ENCODE assay signal across 9 cellular contexts in genomic region chr11:122115520-122116343, GRCh38. TPM values are rescaled to one million over a fixed set of nuclear protein-coding genes. Genes with fewer than 3 reads are reported as not detected.
DNase-seq lines count a peak whose midpoint lies in the region; ATAC-seq and TF ChIP-seq lines count a peak whose summit lies in the region.
"Had no signal": no experiment of that assay in that cellular context is flagged by ENCODE, and none has a peak within 500 bp of the region (broad histone marks: within the 10 kb centered on the region; RNA-seq: fewer than 3 reads in every experiment).

TSS of gene BLID (minus strand) at chr11:122116215. CDS start at chr11:122115922, 293 bp downstream.

- peak; percentile 60 for TF ChIP-seq CTCF in astrocyte of the cerebellum (IDR thresholded peaks at IDR 0.05; ENCODE audit: low read depth, low read length, missing control alignments)
- peak in 1 of 3 experiments; percentile 21 for TF ChIP-seq CTCF in vagina (IDR thresholded peaks at IDR 0.05)

- H3K27ac ChIP-seq in vagina: peak within 1 kb of the TSS; percentile 58
- no peak within 1 kb of the TSS for H3K27ac ChIP-seq in effector memory CD4-positive, alpha-beta T cell (ENCODE audit: insufficient read depth, low read length, poor library complexity, severe bottlenecking)

- H3K4me1 Mint-ChIP-seq in activated naive CD4-positive, alpha-beta T cell treated with anti-CD3 and anti-CD28 coated beads for 36 hours (ENCODE audit: low read depth): no peaks in the 10 kb centered on the region
- H3K4me1 Mint-ChIP-seq in activated naive CD4-positive, alpha-beta T cell treated with anti-CD3 and anti-CD28 coated beads, Interleukin-2, amount 10 ng/mL, durations not matched to agents 7 days and 5 days: no peaks in the 10 kb centered on the region
- H3K4me1 Mint-ChIP-seq: stimulated activated naive CD8-positive, alpha-beta T cell treated with anti-CD3 and anti-CD28 coated beads, Interleukin-15, amount 100 ng/mL, for 72 hours had no signal

- H3K27ac Mint-ChIP-seq in activated naive CD4-positive, alpha-beta T cell treated with anti-CD3 and anti-CD28 coated beads for 36 hours: no peak within 1 kb of the TSS
- H3K27ac Mint-ChIP-seq in activated naive CD4-positive, alpha-beta T cell treated with anti-CD3 and anti-CD28 coated beads, Interleukin-2, amount 10 ng/mL, durations not matched to agents 7 days and 5 days: no peak within 1 kb of the TSS
- H3K27ac Mint-ChIP-seq: stimulated activated naive CD8-positive, alpha-beta T cell treated with anti-CD3 and anti-CD28 coated beads, Interleukin-15, amount 100 ng/mL, for 72 hours had no signal

- peak; percentile 11 for ATAC-seq in left lobe of liver
- ATAC-seq in GM21576 (IDR thresholded peaks at IDR 0.05; ENCODE audit: unreplicated experiment): no peak
- ATAC-seq: stimulated activated naive CD8-positive, alpha-beta T cell treated with anti-CD3 and anti-CD28 coated beads, Interleukin-15, amount 100 ng/mL, for 72 hours had no signal

- in situ Hi-C loops in astrocyte of the cerebellum (cut with HindIII; ENCODE audit: low sequenced_read_pairs): no loop called here

- H3K4me1 ChIP-seq in vagina: peaks cover 16% of the 10 kb centered on the region
- no peaks in the 10 kb centered on the region for H3K4me1 ChIP-seq in effector memory CD4-positive, alpha-beta T cell (ENCODE audit: control insufficient read depth, insufficient read depth, low read length, poor library complexity, severe bottlenecking)

- no peak for TF ChIP-seq POLR2A in vagina (IDR thresholded peaks at IDR 0.05)

- no peaks in the 10 kb centered on the region for H3K9me3 Mint-ChIP-seq in activated naive CD4-positive, alpha-beta T cell treated with anti-CD3 and anti-CD28 coated beads for 36 hours
- H3K9me3 Mint-ChIP-seq in activated naive CD4-positive, alpha-beta T cell treated with anti-CD3 and anti-CD28 coated beads, Interleukin-2, amount 10 ng/mL, durations not matched to agents 7 days and 5 days: no peaks in the 10 kb centered on the region
- H3K9me3 Mint-ChIP-seq: stimulated activated naive CD8-positive, alpha-beta T cell treated with anti-CD3 and anti-CD28 coated beads, Interleukin-15, amount 100 ng/mL, for 72 hours had no signal

- H3K4me3 ChIP-seq in astrocyte of the cerebellum (ENCODE audit: low read depth, low read length) (no peak within 1 kb of the TSS), vagina (no peak within 1 kb of the TSS)
- no peak within 1 kb of the TSS for H3K4me3 ChIP-seq in effector memory CD4-positive, alpha-beta T cell (ENCODE audit: insufficient read depth, low read depth, low read length, poor library complexity, severe bottlenecking)

- H3K9me3 ChIP-seq in vagina: no peaks in the 10 kb centered on the region
- no peaks in the 10 kb centered on the region for H3K9me3 ChIP-seq in effector memory CD4-positive, alpha-beta T cell (ENCODE audit: control insufficient read depth, low read length)

- no peaks in the 10 kb centered on the region for H3K36me3 ChIP-seq in vagina
- no peaks in the 10 kb centered on the region for H3K36me3 ChIP-seq in effector memory CD4-positive, alpha-beta T cell (ENCODE audit: control insufficient read depth, insufficient read depth, low read length)

- no peaks in the 10 kb centered on the region for H3K36me3 Mint-ChIP-seq in activated naive CD4-positive, alpha-beta T cell treated with anti-CD3 and anti-CD28 coated beads for 36 hours (ENCODE audit: low read depth)
- H3K36me3 Mint-ChIP-seq in activated naive CD4-positive, alpha-beta T cell treated with anti-CD3 and anti-CD28 coated beads, Interleukin-2, amount 10 ng/mL, durations not matched to agents 7 days and 5 days: no peaks in the 10 kb centered on the region

- no peak within 1 kb of the TSS for H3K4me3 Mint-ChIP-seq in activated naive CD4-positive, alpha-beta T cell treated with anti-CD3 and anti-CD28 coated beads for 36 hours
- H3K4me3 Mint-ChIP-seq in activated naive CD4-positive, alpha-beta T cell treated with anti-CD3 and anti-CD28 coated beads, Interleukin-2, amount 10 ng/mL, durations not matched to agents 7 days and 5 days: no peak within 1 kb of the TSS
- H3K4me3 Mint-ChIP-seq: stimulated activated naive CD8-positive, alpha-beta T cell treated with anti-CD3 and anti-CD28 coated beads, Interleukin-15, amount 100 ng/mL, for 72 hours had no signal

- peaks cover 2% of the 10 kb centered on the region for H3K27me3 Mint-ChIP-seq in activated naive CD4-positive, alpha-beta T cell treated with anti-CD3 and anti-CD28 coated beads for 36 hours (ENCODE audit: low read depth)
- no peaks in the 10 kb centered on the region for H3K27me3 Mint-ChIP-seq in activated naive CD4-positive, alpha-beta T cell treated with anti-CD3 and anti-CD28 coated beads, Interleukin-2, amount 10 ng/mL, durations not matched to agents 7 days and 5 days
- H3K27me3 Mint-ChIP-seq: stimulated activated naive CD8-positive, alpha-beta T cell treated with anti-CD3 and anti-CD28 coated beads, Interleukin-15, amount 100 ng/mL, for 72 hours had no signal

- no peaks in the 10 kb centered on the region for H3K27me3 ChIP-seq in vagina
- no peaks in the 10 kb centered on the region for H3K27me3 ChIP-seq in effector memory CD4-positive, alpha-beta T cell (replicated peaks; ENCODE audit: control insufficient read depth, insufficient read depth, low read length, poor library complexity, severe bottlenecking)

- CTCF ChIA-PET in activated naive CD4-positive, alpha-beta T cell treated with anti-CD3 and anti-CD28 coated beads for 36 hours (lab: Charles Lee): no interaction called here
- CTCF ChIA-PET in activated naive CD4-positive, alpha-beta T cell treated with anti-CD3 and anti-CD28 coated beads, Interleukin-2, amount 10 ng/mL, durations not matched to agents 7 days and 5 days (lab: Charles Lee): no interaction called here

- intact Hi-C loops in activated naive CD4-positive, alpha-beta T cell treated with anti-CD3 and anti-CD28 coated beads for 36 hours (cut with micrococcal nuclease): no loop called here
- intact Hi-C loops in vagina (cut with DNase I): no loop called here

- DNase-seq in activated naive CD4-positive, alpha-beta T cell treated with anti-CD3 and anti-CD28 coated beads for 36 hours: peak; percentile 8
- DNase-seq in activated naive CD4-positive, alpha-beta T cell treated with anti-CD3 and anti-CD28 coated beads, Interleukin-2, amount 10 ng/mL, durations not matched to agents 7 days and 5 days: no peak
- DNase-seq in astrocyte of the cerebellum (ENCODE audit: low read depth): no peak
- no peak for DNase-seq in left lobe of liver (ENCODE audit: low spot score)
- DNase-seq in vagina (ENCODE audit: extremely low spot score in 2 of 2): no peak
- no peak for DNase-seq in NCI-H1694 (lab: John Stamatoyannopoulos, UW)
- no peak for DNase-seq in effector memory CD4-positive, alpha-beta T cell
- DNase-seq: stimulated activated naive CD8-positive, alpha-beta T cell treated with anti-CD3 and anti-CD28 coated beads, Interleukin-15, amount 100 ng/mL, for 72 hours had no signal

RNA-seq across cellular contexts. Expression of gene BLID, which starts in this region (rescaled TPM):
- total RNA-seq in activated naive CD4-positive, alpha-beta T cell treated with anti-CD3 and anti-CD28 coated beads for 36 hours: not detected
- 0.63 TPM for total RNA-seq in left lobe of liver
- total RNA-seq in vagina: 5.9 TPM

Comparison
In these comparisons a context has a peak if more than half of its experiments do, and no peak if none do; other contexts are left out.
1. Peak in DNase-seq in activated naive CD4-positive, alpha-beta T cell treated with anti-CD3 and anti-CD28 coated beads for 36 hours; RNA of the gene not detected or under 1 TPM.
2. Peak in ATAC-seq in left lobe of liver; RNA of the gene not detected or under 1 TPM.